ENCODE assay signal across 3 cellular contexts in genomic region chr12:7448099-7448498, GRCh38.
TF ChIP-seq lines count a peak whose summit lies in the region.

No MANE protein-coding gene starts in this region.

TF ChIP-seq in A549, 52 proteins besides CTCF, POLR2A, EP300 and RAD21:
- TF ChIP-seq KDM1A (IDR thresholded peaks at IDR 0.05; ENCODE audit: low read depth) = no peak
- no peak for TF ChIP-seq HDAC2 (IDR thresholded peaks at IDR 0.05)
- TF ChIP-seq HOXA7 (CRISPR knock-in tag; IDR thresholded peaks at IDR 0.05) = no peak
- TF ChIP-seq FOXS1 (CRISPR knock-in tag; IDR thresholded peaks at IDR 0.05) = no peak
- no peak for TF ChIP-seq SREBF2 (IDR thresholded peaks at IDR 0.05)
- TF ChIP-seq MAFK (IDR thresholded peaks at IDR 0.05; ENCODE audit: partially characterized antibody) = peak; percentile 76
- TF ChIP-seq, protein P1, sequence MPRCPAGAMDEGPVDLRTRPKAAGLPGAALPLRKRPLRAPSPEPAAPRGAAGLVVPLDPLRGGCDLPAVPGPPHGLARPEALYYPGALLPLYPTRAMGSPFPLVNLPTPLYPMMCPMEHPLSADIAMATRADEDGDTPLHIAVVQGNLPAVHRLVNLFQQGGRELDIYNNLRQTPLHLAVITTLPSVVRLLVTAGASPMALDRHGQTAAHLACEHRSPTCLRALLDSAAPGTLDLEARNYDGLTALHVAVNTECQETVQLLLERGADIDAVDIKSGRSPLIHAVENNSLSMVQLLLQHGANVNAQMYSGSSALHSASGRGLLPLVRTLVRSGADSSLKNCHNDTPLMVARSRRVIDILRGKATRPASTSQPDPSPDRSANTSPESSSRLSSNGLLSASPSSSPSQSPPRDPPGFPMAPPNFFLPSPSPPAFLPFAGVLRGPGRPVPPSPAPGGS (IDR thresholded peaks at IDR 0.05) = no peak

TF ChIP-seq in IMR-90, 13 proteins besides CTCF, POLR2A, EP300 and RAD21:
- TF ChIP-seq SMC3 (IDR thresholded peaks at IDR 0.05; ENCODE audit: low read depth, low read length) = no peak
- TF ChIP-seq MAFK (IDR thresholded peaks at IDR 0.05; ENCODE audit: low read depth, low read length) = peak; percentile 54

TF ChIP-seq in neural cell, 6 proteins besides CTCF, POLR2A, EP300 and RAD21:
- no peak for TF ChIP-seq MXI1 (conservative IDR thresholded peaks at IDR 0.05; ENCODE audit: poor library complexity, severe bottlenecking)
- TF ChIP-seq, protein P2, sequence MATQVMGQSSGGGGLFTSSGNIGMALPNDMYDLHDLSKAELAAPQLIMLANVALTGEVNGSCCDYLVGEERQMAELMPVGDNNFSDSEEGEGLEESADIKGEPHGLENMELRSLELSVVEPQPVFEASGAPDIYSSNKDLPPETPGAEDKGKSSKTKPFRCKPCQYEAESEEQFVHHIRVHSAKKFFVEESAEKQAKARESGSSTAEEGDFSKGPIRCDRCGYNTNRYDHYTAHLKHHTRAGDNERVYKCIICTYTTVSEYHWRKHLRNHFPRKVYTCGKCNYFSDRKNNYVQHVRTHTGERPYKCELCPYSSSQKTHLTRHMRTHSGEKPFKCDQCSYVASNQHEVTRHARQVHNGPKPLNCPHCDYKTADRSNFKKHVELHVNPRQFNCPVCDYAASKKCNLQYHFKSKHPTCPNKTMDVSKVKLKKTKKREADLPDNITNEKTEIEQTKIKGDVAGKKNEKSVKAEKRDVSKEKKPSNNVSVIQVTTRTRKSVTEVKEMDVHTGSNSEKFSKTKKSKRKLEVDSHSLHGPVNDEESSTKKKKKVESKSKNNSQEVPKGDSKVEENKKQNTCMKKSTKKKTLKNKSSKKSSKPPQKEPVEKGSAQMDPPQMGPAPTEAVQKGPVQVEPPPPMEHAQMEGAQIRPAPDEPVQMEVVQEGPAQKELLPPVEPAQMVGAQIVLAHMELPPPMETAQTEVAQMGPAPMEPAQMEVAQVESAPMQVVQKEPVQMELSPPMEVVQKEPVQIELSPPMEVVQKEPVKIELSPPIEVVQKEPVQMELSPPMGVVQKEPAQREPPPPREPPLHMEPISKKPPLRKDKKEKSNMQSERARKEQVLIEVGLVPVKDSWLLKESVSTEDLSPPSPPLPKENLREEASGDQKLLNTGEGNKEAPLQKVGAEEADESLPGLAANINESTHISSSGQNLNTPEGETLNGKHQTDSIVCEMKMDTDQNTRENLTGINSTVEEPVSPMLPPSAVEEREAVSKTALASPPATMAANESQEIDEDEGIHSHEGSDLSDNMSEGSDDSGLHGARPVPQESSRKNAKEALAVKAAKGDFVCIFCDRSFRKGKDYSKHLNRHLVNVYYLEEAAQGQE (IDR thresholded peaks at IDR 0.05; ENCODE audit: borderline replicate concordance) = no peak
- no peak for TF ChIP-seq TAF1 (IDR thresholded peaks at IDR 0.05; ENCODE audit: low read depth)
- TF ChIP-seq SMC3 (conservative IDR thresholded peaks at IDR 0.05; ENCODE audit: poor library complexity) = no peak
- no peak for TF ChIP-seq EZH2 (IDR thresholded peaks at IDR 0.05; ENCODE audit: borderline replicate concordance, insufficient read depth, low read length, poor library complexity, severe bottlenecking)
- TF ChIP-seq POLR2AphosphoS5 (IDR thresholded peaks at IDR 0.05) = no peak
